In genomic region chr7:56074371-56074791, GRCh38 we compare ENCODE assay signal across 8 cellular contexts. TPM values are rescaled to one million over a fixed set of nuclear protein-coding genes. Genes with fewer than 3 reads are reported as not detected.
A peak's percentile ranks its signal among the peaks of the same experiment; 100 is the strongest.
DNase-seq lines count a peak whose midpoint lies in the region; ATAC-seq and TF ChIP-seq lines count a peak whose summit lies in the region.

No MANE protein-coding gene starts in this region.

- TF ChIP-seq CTCF in Panc1 (IDR thresholded peaks at IDR 0.05) (peak; percentile 98), neural progenitor cell (IDR thresholded peaks at IDR 0.05) (peak; percentile 85), suprapubic skin (IDR thresholded peaks at IDR 0.05) (peak; percentile 85 to 90)

- peaks cover 13% of the 10 kb centered on the region for H3F3A ChIP-seq in neural progenitor cell (ENCODE audit: low read depth)

- no peaks in the 10 kb centered on the region for H3K79me2 ChIP-seq in neural progenitor cell (ENCODE audit: low read depth)

- H3K36me3 ChIP-seq in Panc1 (ENCODE audit: control insufficient read depth, insufficient read depth, low read length): no peaks in the 10 kb centered on the region; the same call in 1 of the 2 replicates
- H3K36me3 ChIP-seq in neural progenitor cell: no peaks in the 10 kb centered on the region
- H3K36me3 ChIP-seq in suprapubic skin: peaks cover 53% of the 10 kb centered on the region

- TF ChIP-seq EP300 in suprapubic skin (IDR thresholded peaks at IDR 0.05): no peak

- H3K27me3 Mint-ChIP-seq in IgD-negative memory B cell: no peaks in the 10 kb centered on the region
- H3K27me3 Mint-ChIP-seq in neural progenitor cell (ENCODE audit: insufficient read depth, low read depth): peaks cover 2% of the 10 kb centered on the region

- H3K9me3 Mint-ChIP-seq in IgD-negative memory B cell (no peaks in the 10 kb centered on the region), neural progenitor cell (no peaks in the 10 kb centered on the region)

- in situ Hi-C loops in Panc1 (cut with HindIII; ENCODE audit: low pct_unique_long_range_greater_than_20kb, low sequenced_read_pairs): no loop called here

- H3K4me3 ChIP-seq in Panc1 (ENCODE audit: low read depth in 2 of 2, low read length in 2 of 2) (no peak overlapping the region), neural progenitor cell (no peak overlapping the region), suprapubic skin (no peak overlapping the region)

- no peaks in the 10 kb centered on the region for H4K20me1 ChIP-seq in neural progenitor cell (ENCODE audit: low read depth)

- intact Hi-C loops in Panc1 (cut with micrococcal nuclease; ENCODE audit: unreplicated experiment): loop anchor here (2.0 to 10.0 kb wide), 2 partner anchors 68 to 430 kb away; no protein-coding TSS in a partner anchor

- peak overlapping the region; percentile 35 for H3K27ac ChIP-seq in Panc1 (ENCODE audit: low read length)
- no peak overlapping the region for H3K27ac ChIP-seq in neural progenitor cell
- H3K27ac ChIP-seq in suprapubic skin: no peak overlapping the region

- H3K4me3 Mint-ChIP-seq in IgD-negative memory B cell (peak overlapping the region in 2 of 4 donors; percentile 0 to 52), neural progenitor cell (no peak overlapping the region)

- BruUV-seq in Panc1 (replicated peaks; lab: Mats Ljungman, UMichigan): no TSS peak

- H3K27me3 ChIP-seq in Panc1 (ENCODE audit: control insufficient read depth, insufficient read depth, low read length): no peaks in the 10 kb centered on the region
- H3K27me3 ChIP-seq in neural progenitor cell: no peaks in the 10 kb centered on the region
- H3K27me3 ChIP-seq in suprapubic skin: no peaks in the 10 kb centered on the region

- no peak overlapping the region for H2AFZ ChIP-seq in neural progenitor cell (replicated peaks)

- DNase-seq in EL: peak; percentile 84
- DNase-seq in Panc1 (ENCODE audit: low read depth, low spot score): no peak
- DNase-seq in activated T-cell treated with anti-CD3 and anti-CD28 coated beads, Interleukin-2, amount 50 U/mL, for 48 hours: peak; percentile 82 to 85
- DNase-seq in fibroblast of peridontal ligament (ENCODE audit: extremely low read depth): peak; percentile 81
- DNase-seq in neural progenitor cell (ENCODE audit: low spot score): peak; percentile 85
- DNase-seq in suprapubic skin (ENCODE audit: low spot score in 2 of 2): peak; percentile 90

- H3K4me1 ChIP-seq in Panc1 (ENCODE audit: control insufficient read depth, insufficient read depth, low read length) (peaks cover 10% of the 10 kb centered on the region), neural progenitor cell (no peaks in the 10 kb centered on the region), suprapubic skin (peaks cover 12% of the 10 kb centered on the region)

- ATAC-seq in GM21717 (IDR thresholded peaks at IDR 0.05; ENCODE audit: unreplicated experiment) (peak; percentile 87), Panc1 (peak; percentile 96)

- peaks cover 2% of the 10 kb centered on the region for H3K36me3 Mint-ChIP-seq in IgD-negative memory B cell
- H3K36me3 Mint-ChIP-seq in neural progenitor cell: peaks cover 20% of the 10 kb centered on the region

- POLR2A ChIA-PET in Panc1 (lab: Charles Lee): interaction anchor here (0.6 to 0.8 kb wide), 3 partner anchors 36 to 466 kb away, joined by 3 to 7 read pairs (median 3); no protein-coding TSS in a partner anchor

- WGBS in suprapubic skin: 12% methylated on average over 19 of the region's 19 CpGs

- H3K9me3 ChIP-seq in Panc1 (ENCODE audit: control insufficient read depth, insufficient read depth, low read depth, low read length) (no peaks in the 10 kb centered on the region), neural progenitor cell (ENCODE audit: low read depth) (no peaks in the 10 kb centered on the region), suprapubic skin (no peaks in the 10 kb centered on the region)

- CTCF ChIA-PET in Panc1 (lab: Charles Lee): interaction anchor here (1.0 kb wide), 1 partner anchor 10 kb away, joined by 3 read pairs; the partner anchor contains the start of gene SUMF2

- H3K27ac Mint-ChIP-seq in IgD-negative memory B cell (peak overlapping the region in 2 of 3 donors; percentile 3 to 72), neural progenitor cell (peak overlapping the region; percentile 47)

- H3K4me1 Mint-ChIP-seq in IgD-negative memory B cell: peaks cover 4 to 6% (median 5%) of the 10 kb centered on the region in 3 donors
- H3K4me1 Mint-ChIP-seq in neural progenitor cell: peaks cover 3% of the 10 kb centered on the region

- H3K9ac ChIP-seq in neural progenitor cell: no peak overlapping the region

- no peak overlapping the region for H3K4me2 ChIP-seq in neural progenitor cell

- no peak for TF ChIP-seq POLR2A in suprapubic skin (IDR thresholded peaks at IDR 0.05)

RNA-seq across cellular contexts. Expression of gene SUMF2, which starts 10.3 kb away (rescaled TPM):
- polyA plus RNA-seq in IgD-negative memory B cell: 130 TPM
- total RNA-seq in Panc1 (2021; ENCODE audit: unreplicated experiment) (156 TPM), neural progenitor cell (ENCODE audit: low replicate concordance) (76.1 and 109 TPM in 2 replicates), suprapubic skin (100 to 1,000 TPM in 2 of 4 donors, 10 to 100 TPM in 2; 93.4 to 134 (median 113) TPM)
- 222 TPM for polyA plus RNA-seq in Panc1 (2012; ENCODE audit: insufficient read length)

RNA-seq across cellular contexts. Expression of gene PHKG1, which starts 18.4 kb away (rescaled TPM):
- not detected for polyA plus RNA-seq in IgD-negative memory B cell
- total RNA-seq in Panc1 (2021; ENCODE audit: unreplicated experiment) (0.67 TPM), neural progenitor cell (ENCODE audit: low replicate concordance) (not detected in 2 replicates), suprapubic skin (1 to 10 TPM in 3 of 4 donors, under 1 TPM in 1; 0.64 to 5.2 (median 2.5) TPM)
- polyA plus RNA-seq in Panc1 (2012; ENCODE audit: insufficient read length): 1.3 TPM

RNA-seq across cellular contexts. Expression of gene CCT6A, which starts 22.8 kb away (rescaled TPM):
- 81.6 TPM for polyA plus RNA-seq in IgD-negative memory B cell
- total RNA-seq in Panc1 (2021; ENCODE audit: unreplicated experiment) (324 TPM), neural progenitor cell (ENCODE audit: low replicate concordance) (255 and 349 TPM in 2 replicates), suprapubic skin (10 to 100 TPM; 80.6 to 97.4 (median 88.8) TPM)
- 266 TPM for polyA plus RNA-seq in Panc1 (2012; ENCODE audit: insufficient read length)

RNA-seq across cellular contexts. Expression of gene PSPH, which starts 23.1 kb away (rescaled TPM):
- polyA plus RNA-seq in IgD-negative memory B cell: 5.6 TPM
- total RNA-seq in Panc1 (2021; ENCODE audit: unreplicated experiment): 62.3 TPM
- polyA plus RNA-seq in Panc1 (2012; ENCODE audit: insufficient read length): 75.6 TPM
- total RNA-seq in neural progenitor cell (ENCODE audit: low replicate concordance): 54.9 and 72.2 TPM in 2 replicates
- total RNA-seq in suprapubic skin: 10 to 100 TPM in 3 of 4 donors, 1 to 10 TPM in 1; 4.1 to 19.2 (median 14.1) TPM

RNA-seq across cellular contexts. Expression of gene CHCHD2, which starts 31.9 kb away (rescaled TPM):
- 530 TPM for polyA plus RNA-seq in IgD-negative memory B cell
- total RNA-seq in Panc1 (2021; ENCODE audit: unreplicated experiment): 666 TPM
- 680 TPM for polyA plus RNA-seq in Panc1 (2012; ENCODE audit: insufficient read length)
- 64.1 and 70.5 TPM in 2 replicates for total RNA-seq in neural progenitor cell (ENCODE audit: low replicate concordance)
- 100 to 1,000 TPM; 192 to 382 (median 301) TPM for total RNA-seq in suprapubic skin
